Comparison of ENCODE assay signal across 8 cellular contexts in genomic region chr7:73850781-73851207, GRCh38. TPM values are rescaled to one million over a fixed set of nuclear protein-coding genes. Genes with fewer than 3 reads are reported as not detected.
A peak's percentile ranks its signal among the peaks of the same experiment; 100 is the strongest.
DNase-seq lines count a peak whose midpoint lies in the region; ATAC-seq and TF ChIP-seq lines count a peak whose summit lies in the region.

No MANE protein-coding gene starts in this region.

- TF ChIP-seq CTCF in cardiac fibroblast (IDR thresholded peaks at IDR 0.05; ENCODE audit: low read depth, low read length) = no peak

- H3K4me1 Mint-ChIP-seq in activated T-helper 2 cell treated with anti-CD3 and anti-CD28 coated beads, Interferon-gamma antibody, Interleukin-2, Interleukin-4, amounts not matched to agents 10 μg/mL and 5 μg/mL and 100 μg/mL, durations not matched to agents 14 hours and 24 hours and 36 hours (ENCODE audit: low read depth) = peaks cover 31% of the 10 kb centered on the region

- H3K27me3 Mint-ChIP-seq in activated T-helper 2 cell treated with anti-CD3 and anti-CD28 coated beads, Interferon-gamma antibody, Interleukin-2, Interleukin-4, amounts not matched to agents 10 μg/mL and 5 μg/mL and 100 μg/mL, durations not matched to agents 14 hours and 24 hours and 36 hours (ENCODE audit: low read depth) = peaks cover 25% of the 10 kb centered on the region

- H3K27ac Mint-ChIP-seq in activated T-helper 2 cell treated with anti-CD3 and anti-CD28 coated beads, Interferon-gamma antibody, Interleukin-2, Interleukin-4, amounts not matched to agents 10 μg/mL and 5 μg/mL and 100 μg/mL, durations not matched to agents 14 hours and 24 hours and 36 hours = no peak overlapping the region

- no peak for ATAC-seq in HG02852 (IDR thresholded peaks at IDR 0.05; ENCODE audit: unreplicated experiment)
- no peak for ATAC-seq in GM21737 (IDR thresholded peaks at IDR 0.05; ENCODE audit: unreplicated experiment)

- intact Hi-C loops in activated T-helper 2 cell treated with anti-CD3 and anti-CD28 coated beads, Interferon-gamma antibody, Interleukin-2, Interleukin-4, amounts not matched to agents 10 μg/mL and 5 μg/mL and 100 μg/mL, durations not matched to agents 14 hours and 24 hours and 36 hours (cut with micrococcal nuclease) = loop anchor here (1.0 kb wide), 1 partner anchor 8 kb away; the partner anchor contains the start of gene METTL27

- no peak overlapping the region for H3K4me3 Mint-ChIP-seq in activated T-helper 2 cell treated with anti-CD3 and anti-CD28 coated beads, Interferon-gamma antibody, Interleukin-2, Interleukin-4, amounts not matched to agents 10 μg/mL and 5 μg/mL and 100 μg/mL, durations not matched to agents 14 hours and 24 hours and 36 hours (ENCODE audit: low read depth)

- H3K4me3 ChIP-seq in cardiac fibroblast (replicated peaks in 1 of 2; ENCODE audit: low read depth in 2 of 2, low read length in 2 of 2) = no peak overlapping the region

- H3K36me3 Mint-ChIP-seq in activated T-helper 2 cell treated with anti-CD3 and anti-CD28 coated beads, Interferon-gamma antibody, Interleukin-2, Interleukin-4, amounts not matched to agents 10 μg/mL and 5 μg/mL and 100 μg/mL, durations not matched to agents 14 hours and 24 hours and 36 hours (ENCODE audit: low read depth) = no peaks in the 10 kb centered on the region

- DNase-seq in AG20443 (ENCODE audit: low spot score) (peak; percentile 88), MV-4-11 (lab: John Stamatoyannopoulos, UW) (peak; percentile 85), cardiac fibroblast (ENCODE audit: low read depth in 2 of 2) (peak; percentile 97 to 99), mucosa of gallbladder (ENCODE audit: low spot score) (peak; percentile 50), HuH-7 (ENCODE audit: low spot score) (no peak)
- no peak for DNase-seq in activated T-helper 2 cell treated with anti-CD3 and anti-CD28 coated beads, Interferon-gamma antibody, Interleukin-2, Interleukin-4, amounts not matched to agents 10 μg/mL and 5 μg/mL and 100 μg/mL, durations not matched to agents 14 hours and 24 hours and 36 hours (ENCODE audit: low spot score)

- H3K9me3 Mint-ChIP-seq in activated T-helper 2 cell treated with anti-CD3 and anti-CD28 coated beads, Interferon-gamma antibody, Interleukin-2, Interleukin-4, amounts not matched to agents 10 μg/mL and 5 μg/mL and 100 μg/mL, durations not matched to agents 14 hours and 24 hours and 36 hours = no peaks in the 10 kb centered on the region

RNA-seq across cellular contexts. Expression of gene METTL27, which starts 8.5 kb away (rescaled TPM):
- total RNA-seq in mucosa of gallbladder = 3.1 TPM
- 0.90 and 0.94 TPM in 2 replicates for total RNA-seq in activated T-helper 2 cell treated with anti-CD3 and anti-CD28 coated beads, Interferon-gamma antibody, Interleukin-2, Interleukin-4, amounts not matched to agents 10 μg/mL and 5 μg/mL and 100 μg/mL, durations not matched to agents 14 hours and 24 hours and 36 hours

RNA-seq across cellular contexts. Expression of gene TMEM270, which starts 10.2 kb away (rescaled TPM):
- total RNA-seq in mucosa of gallbladder = not detected
- total RNA-seq in activated T-helper 2 cell treated with anti-CD3 and anti-CD28 coated beads, Interferon-gamma antibody, Interleukin-2, Interleukin-4, amounts not matched to agents 10 μg/mL and 5 μg/mL and 100 μg/mL, durations not matched to agents 14 hours and 24 hours and 36 hours = not detected in 2 replicates

RNA-seq across cellular contexts. Expression of gene CLDN4, which starts 20.0 kb away (rescaled TPM):
- total RNA-seq in mucosa of gallbladder = 201 TPM
- total RNA-seq in activated T-helper 2 cell treated with anti-CD3 and anti-CD28 coated beads, Interferon-gamma antibody, Interleukin-2, Interleukin-4, amounts not matched to agents 10 μg/mL and 5 μg/mL and 100 μg/mL, durations not matched to agents 14 hours and 24 hours and 36 hours = not detected in 2 replicates

Comparison
In these comparisons a context has a peak if more than half of its experiments do, and no peak if none do; other contexts are left out.
1. DNase-seq: peak in AG20443 (single experiment), MV-4-11 (single experiment), cardiac fibroblast (2 of 2) and mucosa of gallbladder (single experiment); none in activated T-helper 2 cell treated with anti-CD3 and anti-CD28 coated beads, Interferon-gamma antibody, Interleukin-2, Interleukin-4, amounts not matched to agents 10 μg/mL and 5 μg/mL and 100 μg/mL, durations not matched to agents 14 hours and 24 hours and 36 hours (single experiment) and HuH-7 (single experiment).
2. RNA of gene CLDN4, which starts 20.0 kb away (total RNA-seq): 201 TPM in mucosa of gallbladder (single experiment); not detected in activated T-helper 2 cell treated with anti-CD3 and anti-CD28 coated beads, Interferon-gamma antibody, Interleukin-2, Interleukin-4, amounts not matched to agents 10 μg/mL and 5 μg/mL and 100 μg/mL, durations not matched to agents 14 hours and 24 hours and 36 hours; every median in the first group is over 100 times any median in the second.